Comparison of ENCODE assay signal across 8 cellular contexts in genomic region chr11:133956650-133957633, GRCh38. TPM values are rescaled to one million over a fixed set of nuclear protein-coding genes. Genes with fewer than 3 reads are reported as not detected.
DNase-seq lines count a peak whose midpoint lies in the region; ATAC-seq, FAIRE-seq and TF ChIP-seq lines count a peak whose summit lies in the region.

IGSF9B (minus strand) TSS chr11:133956968; CDS start chr11:133956754, 214 bp downstream.

- no peaks in the 10 kb centered on the region for H3K36me3 ChIP-seq in kidney (ENCODE audit: control insufficient read depth in 1 of 2, insufficient read depth in 2 of 2, low read length in 2 of 2)

- DNase-seq in GM12864 (ENCODE audit: low read depth) (peak; percentile 41), NCI-H187 (lab: John Stamatoyannopoulos, UW) (peak; percentile 71 to 83), cerebellar cortex (ENCODE audit: low spot score) (peak; percentile 92), kidney (peak; percentile 94), mesenteric fat pad (ENCODE audit: low spot score) (no peak)
- DNase-seq in activated CD4-positive, alpha-beta T cell treated with anti-CD3 and anti-CD28 coated beads for 1 hour: peak; percentile 89
- peak; percentile 94 for DNase-seq in stimulated activated CD4-positive, alpha-beta T cell treated with anti-CD3 and anti-CD28 coated beads, Interleukin-15, amount 100 ng/mL, for 24 hours

- H3K9me3 ChIP-seq in kidney (ENCODE audit: control insufficient read depth in 1 of 2, low read length in 2 of 2): peaks cover 0 to 2% of the 10 kb centered on the region in 2 donors

- H3K4me1 ChIP-seq in kidney (ENCODE audit: control insufficient read depth in 1 of 2, insufficient read depth in 1 of 2, low read depth in 1 of 2, low read length in 2 of 2): peaks cover 0 to 10% of the 10 kb centered on the region in 2 donors

- peak within 1 kb of the TSS in 1 of 2 donors; percentile 38 for H3K9ac ChIP-seq in kidney (ENCODE audit: low read length in 2 of 2)

- peak; percentile 97 for ATAC-seq in HG02610 (IDR thresholded peaks at IDR 0.05; ENCODE audit: unreplicated experiment)

- intact Hi-C loops in kidney (cut with DNase I): loop anchor here (10.0 kb wide), 1 partner anchor 78 kb away; no protein-coding TSS in a partner anchor

- peak within 1 kb of the TSS; percentile 78 for H3K4me3 ChIP-seq in GM12864 (ENCODE audit: low read depth, low read length)
- H3K4me3 ChIP-seq in kidney (ENCODE audit: low read length in 2 of 2): peak within 1 kb of the TSS; percentile 86 to 90

- H3K27ac ChIP-seq in kidney (ENCODE audit: low read depth in 2 of 2, low read length in 2 of 2): peak within 1 kb of the TSS in 1 of 2 donors; percentile 63

- no peak for FAIRE-seq in kidney (lab: Jason Lieb, UNC)

- TF ChIP-seq CTCF in GM12864 (IDR thresholded peaks at IDR 0.05; ENCODE audit: low read depth, low read length, missing control alignments) (no peak), kidney (IDR thresholded peaks at IDR 0.05; ENCODE audit: borderline replicate concordance, extremely low read depth, insufficient read depth) (no peak)

RNA-seq across cellular contexts. Expression of gene IGSF9B, which starts in this region (rescaled TPM):
- 10.4 TPM for total RNA-seq in kidney
- polyA plus RNA-seq in kidney (ENCODE audit: insufficient read depth, low read depth, low replicate concordance): 0.86 TPM
- 3.0 TPM for total RNA-seq in mesenteric fat pad
